ENCODE assay signal across 19 cellular contexts in the genomic region with DNA sequence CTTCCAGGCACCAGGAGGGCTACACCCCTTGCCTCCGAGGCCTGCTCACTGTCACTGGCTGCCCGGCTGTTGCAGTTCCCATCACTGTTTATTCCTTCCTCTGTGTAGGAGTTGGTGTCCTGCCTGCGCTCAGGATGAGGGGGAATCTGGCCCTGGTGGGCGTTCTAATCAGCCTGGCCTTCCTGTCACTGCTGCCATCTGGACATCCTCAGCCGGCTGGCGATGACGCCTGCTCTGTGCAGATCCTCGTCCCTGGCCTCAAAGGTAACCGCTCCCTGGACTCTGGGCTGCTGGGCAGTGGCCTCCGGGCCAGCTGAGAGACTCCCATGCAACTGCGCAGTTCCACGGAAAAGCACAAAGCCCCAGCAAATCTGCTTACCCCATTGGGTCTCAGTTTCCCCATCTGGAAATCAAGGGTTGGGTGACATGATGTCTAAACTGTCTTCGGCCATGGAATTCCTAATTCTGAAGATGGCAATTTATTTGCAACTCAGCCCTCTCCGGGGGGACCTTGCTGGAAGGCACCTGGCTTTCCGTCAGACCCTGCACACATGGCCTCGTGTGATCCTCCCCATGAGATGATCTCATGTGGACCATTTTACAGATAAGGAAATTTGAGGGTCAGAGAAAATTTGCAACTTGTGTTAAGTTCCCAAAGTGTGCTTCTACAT. TPM values are rescaled to one million over a fixed set of nuclear protein-coding genes. Genes with fewer than 3 reads are reported as not detected.
A peak's percentile ranks its signal among the peaks of the same experiment; 100 is the strongest.
DNase-seq lines count a peak whose midpoint lies in the region; ATAC-seq and TF ChIP-seq lines count a peak whose summit lies in the region.
"Had no signal": no experiment of that assay in that cellular context is flagged by ENCODE, and none has a peak within 500 bp of the region (broad histone marks: within the 10 kb centered on the region; RNA-seq: fewer than 3 reads in every experiment).

No MANE protein-coding gene starts in this region.

- no peaks in the 10 kb centered on the region for H3K36me3 Mint-ChIP-seq in activated naive CD8-positive, alpha-beta T cell treated with anti-CD3 and anti-CD28 coated beads, Interleukin-2, amount 10 ng/mL, durations not matched to agents 7 days and 5 days
- H3K36me3 Mint-ChIP-seq in activated naive CD8-positive, alpha-beta T cell treated with anti-CD3 and anti-CD28 coated beads for 36 hours, result no peaks in the 10 kb centered on the region
- no peaks in the 10 kb centered on the region for H3K36me3 Mint-ChIP-seq in stimulated activated memory B cell treated with anti-CD40 and anti-IgM and Interleukin-4, amounts not matched to agents 10 μg/mL and 1 μg/mL and 100 μg/mL, for 72 hours
- H3K36me3 Mint-ChIP-seq: activated naive CD4-positive, alpha-beta T cell treated with anti-CD3 and anti-CD28 coated beads, Interleukin-2, amount 50 U/mL, for 24 hours had no signal

- no peaks in the 10 kb centered on the region for H3K36me3 ChIP-seq in esophagus squamous epithelium
- H3K36me3 ChIP-seq: gastrocnemius medialis, upper lobe of right lung had no signal

- H3K27me3 ChIP-seq in esophagus squamous epithelium, result no peaks in the 10 kb centered on the region
- H3K27me3 ChIP-seq: upper lobe of right lung had no signal

- peaks cover 3% of the 10 kb centered on the region for H3K27me3 Mint-ChIP-seq in activated naive CD8-positive, alpha-beta T cell treated with anti-CD3 and anti-CD28 coated beads, Interleukin-2, amount 10 ng/mL, durations not matched to agents 7 days and 5 days
- peaks cover 4% of the 10 kb centered on the region for H3K27me3 Mint-ChIP-seq in activated naive CD8-positive, alpha-beta T cell treated with anti-CD3 and anti-CD28 coated beads for 36 hours
- peaks cover 11% of the 10 kb centered on the region for H3K27me3 Mint-ChIP-seq in stimulated activated memory B cell treated with anti-CD40 and anti-IgM and Interleukin-4, amounts not matched to agents 10 μg/mL and 1 μg/mL and 100 μg/mL, for 72 hours
- H3K27me3 Mint-ChIP-seq: activated B cell treated with CpG ODN at 0.5 μM for 24 hours; activated naive CD4-positive, alpha-beta T cell treated with anti-CD3 and anti-CD28 coated beads, Interleukin-2, amount 50 U/mL, for 24 hours had no signal

- no peak for TF ChIP-seq CTCF in esophagus squamous epithelium (IDR thresholded peaks at IDR 0.05)

- intact Hi-C loops in esophagus squamous epithelium (cut with DNase I), result no loop called here

- peak; percentile 23 for DNase-seq in activated naive CD8-positive, alpha-beta T cell treated with anti-CD3 and anti-CD28 coated beads, Interleukin-2, amount 10 ng/mL, durations not matched to agents 7 days and 5 days
- no peak for DNase-seq in activated naive CD8-positive, alpha-beta T cell treated with anti-CD3 and anti-CD28 coated beads for 36 hours
- DNase-seq in islet precursor cell (peak; percentile 57), esophagus squamous epithelium (lab: John Stamatoyannopoulos, UW) (no peak), T-helper 9 cell (no peak), NCI-H2107 treated with DMSO at 0.1 percent for 48 hours (lab: John Stamatoyannopoulos, UW; ENCODE audit: unreplicated experiment) (no peak)
- DNase-seq: activated B cell treated with CpG ODN at 0.5 μM for 24 hours, gastrocnemius medialis, NCI-H1694, NCI-H446 treated with DMSO at 0.1 percent for 48 hours, upper lobe of right lung had no signal

- ATAC-seq in activated naive CD8-positive, alpha-beta T cell treated with anti-CD3 and anti-CD28 coated beads, Interleukin-2, amount 10 ng/mL, durations not matched to agents 7 days and 5 days (ENCODE audit: low read depth), result no peak
- ATAC-seq in SK-N-SH treated with all-trans-retinoic acid at 6 μM for 48 hours, result peak; percentile 56
- no peak for ATAC-seq in stimulated activated memory B cell treated with anti-CD40 and anti-IgM and Interleukin-4, amounts not matched to agents 10 μg/mL and 1 μg/mL and 100 μg/mL, for 72 hours
- ATAC-seq: gastrocnemius medialis, upper lobe of right lung had no signal

- no peaks in the 10 kb centered on the region for H3K9me3 Mint-ChIP-seq in activated naive CD8-positive, alpha-beta T cell treated with anti-CD3 and anti-CD28 coated beads, Interleukin-2, amount 10 ng/mL, durations not matched to agents 7 days and 5 days
- H3K9me3 Mint-ChIP-seq in activated naive CD8-positive, alpha-beta T cell treated with anti-CD3 and anti-CD28 coated beads for 36 hours, result no peaks in the 10 kb centered on the region
- no peaks in the 10 kb centered on the region for H3K9me3 Mint-ChIP-seq in stimulated activated memory B cell treated with anti-CD40 and anti-IgM and Interleukin-4, amounts not matched to agents 10 μg/mL and 1 μg/mL and 100 μg/mL, for 72 hours
- H3K9me3 Mint-ChIP-seq: activated B cell treated with CpG ODN at 0.5 μM for 24 hours; activated naive CD4-positive, alpha-beta T cell treated with anti-CD3 and anti-CD28 coated beads, Interleukin-2, amount 50 U/mL, for 24 hours had no signal

- POLR2A ChIA-PET in activated naive CD8-positive, alpha-beta T cell treated with anti-CD3 and anti-CD28 coated beads, Interleukin-2, amount 10 ng/mL, durations not matched to agents 7 days and 5 days (lab: Charles Lee), result interaction anchor here (1.3 kb wide), 1 partner anchor 46 kb away, joined by 4 read pairs; the partner anchor contains the start of gene RNASEH1

- no peak overlapping the region for H3K4me3 Mint-ChIP-seq in activated naive CD8-positive, alpha-beta T cell treated with anti-CD3 and anti-CD28 coated beads, Interleukin-2, amount 10 ng/mL, durations not matched to agents 7 days and 5 days
- H3K4me3 Mint-ChIP-seq in activated naive CD8-positive, alpha-beta T cell treated with anti-CD3 and anti-CD28 coated beads for 36 hours, result no peak overlapping the region
- no peak overlapping the region for H3K4me3 Mint-ChIP-seq in stimulated activated memory B cell treated with anti-CD40 and anti-IgM and Interleukin-4, amounts not matched to agents 10 μg/mL and 1 μg/mL and 100 μg/mL, for 72 hours
- H3K4me3 Mint-ChIP-seq: activated B cell treated with CpG ODN at 0.5 μM for 24 hours had no signal

- H3K27ac ChIP-seq in esophagus squamous epithelium, result no peak overlapping the region
- H3K27ac ChIP-seq: gastrocnemius medialis, upper lobe of right lung had no signal

- no peaks in the 10 kb centered on the region for H3K9me3 ChIP-seq in esophagus squamous epithelium
- H3K9me3 ChIP-seq: gastrocnemius medialis, upper lobe of right lung had no signal

- H3K4me1 Mint-ChIP-seq in activated naive CD8-positive, alpha-beta T cell treated with anti-CD3 and anti-CD28 coated beads, Interleukin-2, amount 10 ng/mL, durations not matched to agents 7 days and 5 days, result peaks cover 12% of the 10 kb centered on the region
- H3K4me1 Mint-ChIP-seq in activated naive CD8-positive, alpha-beta T cell treated with anti-CD3 and anti-CD28 coated beads for 36 hours, result peaks cover 21% of the 10 kb centered on the region
- peaks cover 12% of the 10 kb centered on the region for H3K4me1 Mint-ChIP-seq in stimulated activated memory B cell treated with anti-CD40 and anti-IgM and Interleukin-4, amounts not matched to agents 10 μg/mL and 1 μg/mL and 100 μg/mL, for 72 hours

- H3K4me3 ChIP-seq in esophagus squamous epithelium, result no peak overlapping the region
- H3K4me3 ChIP-seq: gastrocnemius medialis, GM12878, upper lobe of right lung had no signal

- TF ChIP-seq POLR2A in esophagus squamous epithelium (IDR thresholded peaks at IDR 0.05), result no peak

- no peaks in the 10 kb centered on the region for H3K4me1 ChIP-seq in esophagus squamous epithelium
- H3K4me1 ChIP-seq: gastrocnemius medialis, upper lobe of right lung had no signal

- 77 to 90% methylated on average over 4 to 10 of the region's 16 CpGs for whole genome bisulfite sequencing in esophagus squamous epithelium, 2 donors

- H3K27ac Mint-ChIP-seq in activated naive CD8-positive, alpha-beta T cell treated with anti-CD3 and anti-CD28 coated beads, Interleukin-2, amount 10 ng/mL, durations not matched to agents 7 days and 5 days, result no peak overlapping the region
- no peak overlapping the region for H3K27ac Mint-ChIP-seq in activated naive CD8-positive, alpha-beta T cell treated with anti-CD3 and anti-CD28 coated beads for 36 hours
- peak overlapping the region; percentile 69 for H3K27ac Mint-ChIP-seq in stimulated activated memory B cell treated with anti-CD40 and anti-IgM and Interleukin-4, amounts not matched to agents 10 μg/mL and 1 μg/mL and 100 μg/mL, for 72 hours
- H3K27ac Mint-ChIP-seq: activated B cell treated with CpG ODN at 0.5 μM for 24 hours had no signal

RNA-seq across cellular contexts. Expression of gene COLEC11, which starts 9.4 kb away (rescaled TPM):
- under 1 TPM; 0.39 to 0.77 TPM for total RNA-seq in activated naive CD8-positive, alpha-beta T cell treated with anti-CD3 and anti-CD28 coated beads, Interleukin-2, amount 10 ng/mL, durations not matched to agents 7 days and 5 days
- under 1 TPM; 0.52 to 0.86 TPM for total RNA-seq in activated naive CD8-positive, alpha-beta T cell treated with anti-CD3 and anti-CD28 coated beads for 36 hours
- total RNA-seq in esophagus squamous epithelium, result 1 to 10 TPM in 2 of 4 donors, under 1 TPM in 1, not detected in 1; 0.56 to 2.3 (median 1.0) TPM
- total RNA-seq: activated B cell treated with CpG ODN at 0.5 μM for 24 hours, H4, skeletal muscle tissue had no signal

RNA-seq across cellular contexts. Expression of gene RPS7, which starts 29.3 kb away (rescaled TPM):
- 1,000 to 10,000 TPM; 1,215 to 1,237 TPM for total RNA-seq in activated naive CD8-positive, alpha-beta T cell treated with anti-CD3 and anti-CD28 coated beads, Interleukin-2, amount 10 ng/mL, durations not matched to agents 7 days and 5 days
- total RNA-seq in activated naive CD8-positive, alpha-beta T cell treated with anti-CD3 and anti-CD28 coated beads for 36 hours, result 1,000 to 10,000 TPM; 1,614 to 1,631 TPM
- total RNA-seq in esophagus squamous epithelium, result 1,000 to 10,000 TPM; 1,342 to 4,027 (median 3,705) TPM

RNA-seq across cellular contexts. Expression of gene RNASEH1, which starts 46.2 kb away (rescaled TPM):
- 10 to 100 TPM; 24.7 to 24.9 TPM for total RNA-seq in activated naive CD8-positive, alpha-beta T cell treated with anti-CD3 and anti-CD28 coated beads, Interleukin-2, amount 10 ng/mL, durations not matched to agents 7 days and 5 days
- total RNA-seq in activated naive CD8-positive, alpha-beta T cell treated with anti-CD3 and anti-CD28 coated beads for 36 hours, result 10 to 100 TPM; 39.4 to 39.8 TPM
- total RNA-seq in esophagus squamous epithelium, result 10 to 100 TPM; 12.1 to 21.2 (median 19.0) TPM

RNA-seq across cellular contexts. Expression of gene ALLC, which starts 53.7 kb away (rescaled TPM):
- not detected for total RNA-seq in activated naive CD8-positive, alpha-beta T cell treated with anti-CD3 and anti-CD28 coated beads, Interleukin-2, amount 10 ng/mL, durations not matched to agents 7 days and 5 days
- not detected for total RNA-seq in activated naive CD8-positive, alpha-beta T cell treated with anti-CD3 and anti-CD28 coated beads for 36 hours
- not detected for total RNA-seq in esophagus squamous epithelium
- total RNA-seq: activated B cell treated with CpG ODN at 0.5 μM for 24 hours, bronchial epithelial cell, gastrocnemius medialis, GM12878, H4, HT1080, skeletal muscle tissue, upper lobe of right lung had no signal

Comparison
In these comparisons a context has a peak if more than half of its experiments do, and no peak if none do; other contexts are left out.
1. DNase-seq: peak in activated naive CD8-positive, alpha-beta T cell treated with anti-CD3 and anti-CD28 coated beads, Interleukin-2, amount 10 ng/mL, durations not matched to agents 7 days and 5 days (single experiment) and islet precursor cell (single experiment); none in activated naive CD8-positive, alpha-beta T cell treated with anti-CD3 and anti-CD28 coated beads for 36 hours (single experiment), esophagus squamous epithelium (single experiment), T-helper 9 cell (single experiment) and NCI-H2107 treated with DMSO at 0.1 percent for 48 hours (single experiment).